ENCODE assay signal across 8 cellular contexts in the genomic region with DNA sequence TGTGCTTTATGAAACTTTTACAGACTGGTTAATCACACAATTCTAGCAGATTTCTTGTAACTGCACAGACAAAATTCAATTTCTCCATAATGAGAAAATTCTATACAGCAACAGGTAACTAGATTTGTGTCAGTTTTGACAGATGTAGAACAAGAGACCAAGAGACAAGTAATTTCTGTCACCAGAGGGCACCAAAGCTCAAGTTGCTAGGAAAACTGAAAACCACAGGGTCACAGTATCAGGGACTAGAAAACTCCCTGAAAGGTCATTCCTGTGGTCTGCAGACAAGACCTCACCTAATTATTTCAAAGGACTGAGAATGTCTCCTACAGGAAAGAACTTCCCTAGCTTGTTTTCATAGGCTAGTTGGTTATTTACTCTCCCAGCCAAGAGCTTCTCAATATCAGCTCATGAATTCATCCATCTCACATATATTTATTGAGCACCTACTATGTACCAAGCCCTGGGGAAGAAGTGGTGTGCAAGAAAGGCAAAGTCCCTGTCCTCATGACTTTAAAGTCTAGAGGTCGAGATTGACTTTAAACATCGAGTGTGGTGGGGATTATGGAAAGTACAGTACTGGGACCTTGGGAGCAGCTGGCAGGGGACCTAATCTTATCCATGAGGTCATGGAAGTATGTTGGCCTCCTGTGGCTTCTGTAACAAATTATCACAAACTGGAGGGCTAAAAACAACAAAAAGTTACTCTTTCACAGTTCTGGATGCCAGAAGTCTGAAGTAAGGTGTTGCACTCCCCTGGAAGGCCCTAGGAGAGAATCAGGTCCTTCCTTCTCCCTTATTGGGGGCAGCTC. TPM values are rescaled to one million over a fixed set of nuclear protein-coding genes. Genes with fewer than 3 reads are reported as not detected.
DNase-seq lines count a peak whose midpoint lies in the region; ATAC-seq and TF ChIP-seq lines count a peak whose summit lies in the region.

No MANE protein-coding gene starts in this region.

- no peaks in the 10 kb centered on the region for H3K9me3 Mint-ChIP-seq in nephron

- TF ChIP-seq CTCF in GM10266 (IDR thresholded peaks at IDR 0.05; ENCODE audit: control insufficient read depth, insufficient read depth, low read depth, missing control alignments) (peak; percentile 51), fibroblast of mammary gland (conservative IDR thresholded peaks at IDR 0.05; ENCODE audit: control insufficient read depth, insufficient read depth, low read depth, low read length) (peak; percentile 80), nephron (IDR thresholded peaks at IDR 0.05; ENCODE audit: unreplicated experiment in 3 of 3) (peak; percentile 70 to 75 (median 73))

- H3K27ac Mint-ChIP-seq in nephron = no peak overlapping the region

- no peaks in the 10 kb centered on the region for H3K36me3 Mint-ChIP-seq in nephron (ENCODE audit: low read depth)

- no peak for ATAC-seq in GM21390 (IDR thresholded peaks at IDR 0.05; ENCODE audit: unreplicated experiment)

- intact Hi-C loops in posterior vena cava (cut with DNase I) = loop anchor here in 1 of 2 donors (10.0 kb wide), 1 partner anchor 51 kb away; no protein-coding TSS in a partner anchor

- peak; percentile 59 to 68 for DNase-seq in AML-193 (lab: John Stamatoyannopoulos, UW)
- DNase-seq in GM10266 (ENCODE audit: extremely low spot score) = peak; percentile 30
- DNase-seq in MV-4-11 (lab: John Stamatoyannopoulos, UW) = peak; percentile 60
- peak; percentile 72 for DNase-seq in SW480 (ENCODE audit: low spot score)
- DNase-seq in fibroblast of mammary gland (ENCODE audit: low read depth) = peak; percentile 72
- DNase-seq in posterior vena cava (ENCODE audit: low spot score) = no peak

- H3K27me3 Mint-ChIP-seq in nephron (ENCODE audit: low read depth) = peaks cover 10% of the 10 kb centered on the region

- no peak overlapping the region for H3K4me3 Mint-ChIP-seq in nephron

- H3K4me3 ChIP-seq in fibroblast of mammary gland (ENCODE audit: control insufficient read depth, low read depth, low read length) = no peak overlapping the region

- H3K4me1 Mint-ChIP-seq in nephron = peaks cover 27% of the 10 kb centered on the region

RNA-seq across cellular contexts. Expression of a gene that starts 47.8 kb away (rescaled TPM):
- total RNA-seq in posterior vena cava = 10 to 100 TPM; 69.0 to 75.4 TPM
